ENCODE assay signal across 18 cellular contexts in genomic region chr20:54291339-54292060, GRCh38.
DNase-seq lines count a peak whose midpoint lies in the region; ATAC-seq and TF ChIP-seq lines count a peak whose summit lies in the region.
"Had no signal": no experiment of that assay in that cellular context is flagged by ENCODE, and none has a peak within 500 bp of the region (broad histone marks: within the 10 kb centered on the region; RNA-seq: fewer than 3 reads in every experiment).

No MANE protein-coding gene starts in this region.

- no peaks in the 10 kb centered on the region for H3K4me1 ChIP-seq in foreskin keratinocyte
- no peaks in the 10 kb centered on the region for H3K4me1 ChIP-seq in osteoblast (ENCODE audit: insufficient read depth, low read length)
- H3K4me1 ChIP-seq: Caco-2 had no signal

- DNase-seq in DMS 273 (lab: John Stamatoyannopoulos, UW; ENCODE audit: unreplicated experiment), result peak; percentile 25
- no peak for DNase-seq in DMS 273 treated with DMSO at 0.1 percent for 48 hours (lab: John Stamatoyannopoulos, UW)
- no peak for DNase-seq in stimulated activated naive CD8-positive, alpha-beta T cell treated with anti-CD3 and anti-CD28 coated beads, Interleukin-15, Interleukin-2, amounts not matched to agents 100 U/mL and 50 U/mL, for 24 hours
- no peak for DNase-seq in stimulated activated naive CD8-positive, alpha-beta T cell treated with anti-CD3 and anti-CD28 coated beads, Interleukin-15, amount 100 ng/mL, for 72 hours
- no peak for DNase-seq in WTC11 (ENCODE audit: low spot score)
- no peak for DNase-seq in foreskin keratinocyte
- DNase-seq in activated gamma-delta T cell (lab: John Stamatoyannopoulos, UW), result no peak
- DNase-seq in osteoblast (ENCODE audit: insufficient read length, low spot score, missing footprints), result no peak
- DNase-seq: Caco-2; CD4-positive, alpha-beta T cell; Karpas-422; NCI-H1092; NCI-H1436 treated with DMSO at 0.1 percent for 48 hours; NCI-H2029; NCI-H510A; Right ventricle myocardium superior had no signal

- H3K79me2 ChIP-seq in osteoblast (ENCODE audit: insufficient read depth, low read length), result no peaks in the 10 kb centered on the region

- POLR2A ChIA-PET in WTC11 (lab: Charles Lee), result no interaction called here

- CTCF ChIA-PET in WTC11 (lab: Charles Lee), result interaction anchor here (0.5 to 1.3 kb wide), 5 partner anchors 10 to 920 kb away, joined by 3 read pairs; partner anchors contain the start of gene PFDN4

- no peaks in the 10 kb centered on the region for H3K36me3 ChIP-seq in osteoblast (ENCODE audit: insufficient read depth, low read length)

- no peaks in the 10 kb centered on the region for H3K36me3 Mint-ChIP-seq in WTC11
- H3K36me3 Mint-ChIP-seq: IgD-negative memory B cell had no signal

- H2AFZ ChIP-seq in osteoblast (ENCODE audit: low read length), result no peak overlapping the region

- H3K4me3 Mint-ChIP-seq in stimulated activated naive CD8-positive, alpha-beta T cell treated with anti-CD3 and anti-CD28 coated beads, Interleukin-15, amount 100 ng/mL, for 72 hours, result no peak overlapping the region
- peak overlapping the region; percentile 16; the same call in 1 of the 2 replicates for H3K4me3 Mint-ChIP-seq in WTC11
- H3K4me3 Mint-ChIP-seq: CD4-positive, alpha-beta T cell; IgD-negative memory B cell had no signal

- TF ChIP-seq CTCF in WTC11 (IDR thresholded peaks at IDR 0.05) (no peak), foreskin keratinocyte (conservative IDR thresholded peaks at IDR 0.05) (no peak), osteoblast (IDR thresholded peaks at IDR 0.05; ENCODE audit: extremely low read depth, low read depth, low read length) (no peak)

- no peaks in the 10 kb centered on the region for H4K20me1 ChIP-seq in osteoblast (ENCODE audit: insufficient read depth, low read length)

- H3K9me3 Mint-ChIP-seq in stimulated activated naive CD8-positive, alpha-beta T cell treated with anti-CD3 and anti-CD28 coated beads, Interleukin-15, amount 100 ng/mL, for 72 hours, result peaks cover 0 to 9% of the 10 kb centered on the region in 2 donors
- no peaks in the 10 kb centered on the region for H3K9me3 Mint-ChIP-seq in WTC11
- H3K9me3 Mint-ChIP-seq: CD4-positive, alpha-beta T cell had no signal

- no peak overlapping the region for H3K4me3 ChIP-seq in osteoblast (ENCODE audit: insufficient read depth, low read length)

- peaks cover 30% of the 10 kb centered on the region for H3K4me1 Mint-ChIP-seq in stimulated activated naive CD8-positive, alpha-beta T cell treated with anti-CD3 and anti-CD28 coated beads, Interleukin-15, amount 100 ng/mL, for 72 hours
- peaks cover 36% of the 10 kb centered on the region for H3K4me1 Mint-ChIP-seq in WTC11

- H3K27ac ChIP-seq in foreskin keratinocyte (no peak overlapping the region), osteoblast (ENCODE audit: low read depth, low read length) (no peak overlapping the region)
- H3K27ac ChIP-seq: 22Rv1 had no signal

- no peaks in the 10 kb centered on the region for H3K9me3 ChIP-seq in osteoblast (ENCODE audit: low read depth, low read length)
- H3K9me3 ChIP-seq: Caco-2 had no signal

- H3K27me3 Mint-ChIP-seq in stimulated activated naive CD8-positive, alpha-beta T cell treated with anti-CD3 and anti-CD28 coated beads, Interleukin-15, amount 100 ng/mL, for 72 hours, result peaks cover 40% of the 10 kb centered on the region
- no peaks in the 10 kb centered on the region for H3K27me3 Mint-ChIP-seq in WTC11 (ENCODE audit: low read depth)

- H3K4me2 ChIP-seq in osteoblast (ENCODE audit: insufficient read depth, low read length), result no peak overlapping the region

- ATAC-seq in stimulated activated naive CD8-positive, alpha-beta T cell treated with anti-CD3 and anti-CD28 coated beads, Interleukin-15, Interleukin-2, amounts not matched to agents 100 U/mL and 50 U/mL, for 24 hours, result peak; percentile 40
- ATAC-seq in stimulated activated naive CD8-positive, alpha-beta T cell treated with anti-CD3 and anti-CD28 coated beads, Interleukin-15, amount 100 ng/mL, for 72 hours, result no peak
- ATAC-seq in WTC11, result peak; percentile 83
- no peak for ATAC-seq in foreskin keratinocyte

- H3K27me3 ChIP-seq in foreskin keratinocyte, result peaks cover 10% of the 10 kb centered on the region
- no peaks in the 10 kb centered on the region for H3K27me3 ChIP-seq in osteoblast (ENCODE audit: insufficient read depth, low read length)

- no peak overlapping the region for H3K27ac Mint-ChIP-seq in stimulated activated naive CD8-positive, alpha-beta T cell treated with anti-CD3 and anti-CD28 coated beads, Interleukin-15, amount 100 ng/mL, for 72 hours
- H3K27ac Mint-ChIP-seq in WTC11, result peak overlapping the region; percentile 82
- H3K27ac Mint-ChIP-seq: CD4-positive, alpha-beta T cell; IgD-negative memory B cell had no signal

TF ChIP-seq in WTC11, 78 proteins besides CTCF, POLR2A, EP300 and RAD21:
- TF ChIP-seq ZNF396 (CRISPR knock-in tag; IDR thresholded peaks at IDR 0.05; ENCODE audit: borderline replicate concordance) (no peak), RORB (CRISPR knock-in tag; IDR thresholded peaks at IDR 0.05) (no peak)

Comparison
In these comparisons a context has a peak if more than half of its experiments do, and no peak if none do; other contexts are left out.
1. ATAC-seq: peak in stimulated activated naive CD8-positive, alpha-beta T cell treated with anti-CD3 and anti-CD28 coated beads, Interleukin-15, Interleukin-2, amounts not matched to agents 100 U/mL and 50 U/mL, for 24 hours (single experiment) and WTC11 (single experiment); none in stimulated activated naive CD8-positive, alpha-beta T cell treated with anti-CD3 and anti-CD28 coated beads, Interleukin-15, amount 100 ng/mL, for 72 hours (single experiment) and foreskin keratinocyte (single experiment).